Comparison of ENCODE assay signal across 1 cellular context in the genomic region with DNA sequence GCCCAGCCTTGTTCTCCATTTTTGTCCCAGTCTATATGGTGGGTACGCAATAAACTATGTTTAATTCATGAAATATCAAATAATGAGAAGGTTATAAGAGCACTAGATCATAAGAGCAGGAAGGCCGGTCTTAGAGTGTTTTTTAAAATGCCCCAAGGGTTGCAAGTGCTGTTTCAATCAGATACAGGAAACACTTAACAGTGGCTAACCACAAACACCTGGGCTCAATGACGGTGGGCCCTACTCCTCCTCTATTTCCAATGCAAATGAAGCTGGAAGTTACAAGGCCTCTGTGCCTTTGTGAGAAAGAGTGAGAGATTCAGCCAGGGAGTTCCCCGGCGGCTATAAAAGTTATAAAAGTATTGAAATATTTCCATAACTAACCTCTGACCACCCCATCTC.
TF ChIP-seq lines count a peak whose summit lies in the region.

No MANE protein-coding gene starts in this region.

TF ChIP-seq in K562, 482 proteins besides CTCF, POLR2A, EP300 and RAD21 (continued from another document):
- TF ChIP-seq, protein P1, sequence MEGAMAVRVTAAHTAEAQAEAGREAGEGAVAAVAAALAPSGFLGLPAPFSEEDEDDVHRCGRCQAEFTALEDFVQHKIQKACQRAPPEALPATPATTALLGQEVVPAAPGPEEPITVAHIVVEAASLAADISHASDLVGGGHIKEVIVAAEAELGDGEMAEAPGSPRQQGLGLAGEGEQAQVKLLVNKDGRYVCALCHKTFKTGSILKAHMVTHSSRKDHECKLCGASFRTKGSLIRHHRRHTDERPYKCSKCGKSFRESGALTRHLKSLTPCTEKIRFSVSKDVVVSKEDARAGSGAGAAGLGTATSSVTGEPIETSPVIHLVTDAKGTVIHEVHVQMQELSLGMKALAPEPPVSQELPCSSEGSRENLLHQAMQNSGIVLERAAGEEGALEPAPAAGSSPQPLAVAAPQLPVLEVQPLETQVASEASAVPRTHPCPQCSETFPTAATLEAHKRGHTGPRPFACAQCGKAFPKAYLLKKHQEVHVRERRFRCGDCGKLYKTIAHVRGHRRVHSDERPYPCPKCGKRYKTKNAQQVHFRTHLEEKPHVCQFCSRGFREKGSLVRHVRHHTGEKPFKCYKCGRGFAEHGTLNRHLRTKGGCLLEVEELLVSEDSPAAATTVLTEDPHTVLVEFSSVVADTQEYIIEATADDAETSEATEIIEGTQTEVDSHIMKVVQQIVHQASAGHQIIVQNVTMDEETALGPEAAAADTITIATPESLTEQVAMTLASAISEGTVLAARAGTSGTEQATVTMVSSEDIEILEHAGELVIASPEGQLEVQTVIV (CRISPR knock-in tag; IDR thresholded peaks at IDR 0.05; ENCODE audit: borderline replicate concordance), result no peak
- TF ChIP-seq RBFOX2 (IDR thresholded peaks at IDR 0.05; ENCODE audit: low read depth, low read length) (no peak), TEAD4 (IDR thresholded peaks at IDR 0.05; ENCODE audit: low read length) (0 out of 2 replicates have a peak, but pooled peaks have one; percentile 10), TEAD4 (CRISPR knock-in tag; IDR thresholded peaks at IDR 0.05; ENCODE audit: borderline replicate concordance) (no peak)
- TF ChIP-seq, protein P2, sequence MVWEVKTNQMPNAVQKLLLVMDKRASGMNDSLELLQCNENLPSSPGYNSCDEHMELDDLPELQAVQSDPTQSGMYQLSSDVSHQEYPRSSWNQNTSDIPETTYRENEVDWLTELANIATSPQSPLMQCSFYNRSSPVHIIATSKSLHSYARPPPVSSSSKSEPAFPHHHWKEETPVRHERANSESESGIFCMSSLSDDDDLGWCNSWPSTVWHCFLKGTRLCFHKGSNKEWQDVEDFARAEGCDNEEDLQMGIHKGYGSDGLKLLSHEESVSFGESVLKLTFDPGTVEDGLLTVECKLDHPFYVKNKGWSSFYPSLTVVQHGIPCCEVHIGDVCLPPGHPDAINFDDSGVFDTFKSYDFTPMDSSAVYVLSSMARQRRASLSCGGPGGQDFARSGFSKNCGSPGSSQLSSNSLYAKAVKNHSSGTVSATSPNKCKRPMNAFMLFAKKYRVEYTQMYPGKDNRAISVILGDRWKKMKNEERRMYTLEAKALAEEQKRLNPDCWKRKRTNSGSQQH (CRISPR knock-in tag; IDR thresholded peaks at IDR 0.05), result no peak
